ENCODE assay signal across 9 cellular contexts in genomic region chr10:114504769-114505579, GRCh38.
DNase-seq lines count a peak whose midpoint lies in the region; ATAC-seq, FAIRE-seq and TF ChIP-seq lines count a peak whose summit lies in the region.
"Had no signal": no experiment of that assay in that cellular context is flagged by ENCODE, and none has a peak within 500 bp of the region (broad histone marks: within the 10 kb centered on the region; RNA-seq: fewer than 3 reads in every experiment).

No MANE protein-coding gene starts in this region.

- H3K9me3 ChIP-seq in endothelial cell of umbilical vein (replicated peaks; ENCODE audit: control insufficient read depth, insufficient read depth, low read length) = no peaks in the 10 kb centered on the region
- no peaks in the 10 kb centered on the region for H3K9me3 ChIP-seq in small intestine (ENCODE audit: control insufficient read depth, low read depth)

- POLR2A ChIA-PET in endothelial cell of umbilical vein (lab: Charles Lee) = no interaction called here

- FAIRE-seq in endothelial cell of umbilical vein (lab: Jason Lieb, UNC) (peak; percentile 82), small intestine (lab: Jason Lieb, UNC) (no peak)

- DNase-seq in stimulated activated naive CD8-positive, alpha-beta T cell treated with anti-CD3 and anti-CD28 coated beads, Interleukin-15, Interleukin-2, amounts not matched to agents 100 U/mL and 50 U/mL, for 24 hours = no peak
- DNase-seq in stimulated activated naive CD8-positive, alpha-beta T cell treated with anti-CD3 and anti-CD28 coated beads, Interleukin-15, amount 100 ng/mL, for 72 hours = no peak
- DNase-seq in endothelial cell of umbilical vein (ENCODE audit: low read depth, low spot score) (peak; percentile 99), mucosa of gallbladder (ENCODE audit: low spot score) (peak; percentile 46), small intestine (no peak), SK-N-DZ (ENCODE audit: low spot score) (no peak), germinal center (ENCODE audit: low spot score) (no peak)
- DNase-seq: DND-41 had no signal

- CTCF ChIA-PET in endothelial cell of umbilical vein (lab: Charles Lee) = interaction anchor here (1.2 to 2.4 kb wide), 6 partner anchors 10 to 34 kb away, joined by 4 to 12 read pairs (median 6); no protein-coding TSS in a partner anchor

- no peak for TF ChIP-seq CTCF in endothelial cell of umbilical vein (IDR thresholded peaks at IDR 0.05; ENCODE audit: extremely low read depth in 1 of 2, insufficient read depth in 1 of 2, low read depth in 1 of 2, low read length in 2 of 2)

- TF ChIP-seq POLR2A in endothelial cell of umbilical vein (IDR thresholded peaks at IDR 0.05; ENCODE audit: low read depth, low read length) = no peak

- peak overlapping the region; percentile 71 for H3K4me2 ChIP-seq in endothelial cell of umbilical vein (ENCODE audit: insufficient read depth, low read length)

- H3K9me1 ChIP-seq in endothelial cell of umbilical vein (replicated peaks; ENCODE audit: control insufficient read depth, extremely low read depth, insufficient read depth, low read length) = no peaks in the 10 kb centered on the region

- peak overlapping the region; percentile 62 for H3K9ac ChIP-seq in endothelial cell of umbilical vein (replicated peaks; ENCODE audit: extremely low read depth, insufficient read depth, low read length)

- peaks cover 0 to 6% of the 10 kb centered on the region in 2 donors for H3K9me3 Mint-ChIP-seq in stimulated activated naive CD8-positive, alpha-beta T cell treated with anti-CD3 and anti-CD28 coated beads, Interleukin-15, amount 100 ng/mL, for 72 hours

- no peak overlapping the region for H2AFZ ChIP-seq in endothelial cell of umbilical vein (ENCODE audit: low read depth, low read length)

- H3K36me3 ChIP-seq in endothelial cell of umbilical vein (ENCODE audit: control insufficient read depth in 2 of 2, extremely low read depth in 1 of 2, insufficient read depth in 2 of 2, low read length in 2 of 2) = peaks cover 0 to 2% of the 10 kb centered on the region in 2 experiments
- H3K36me3 ChIP-seq in small intestine (ENCODE audit: control insufficient read depth in 2 of 2, insufficient read depth in 2 of 2, low read length in 2 of 2) = no peaks in the 10 kb centered on the region

- H3K4me3 ChIP-seq in endothelial cell of umbilical vein (replicated peaks in 1 of 3; ENCODE audit: insufficient read depth in 1 of 3, low read depth in 1 of 3, low read length in 3 of 3) (no peak overlapping the region), small intestine (ENCODE audit: low read depth in 1 of 2, low read length in 2 of 2) (no peak overlapping the region)

- H3K27me3 ChIP-seq in endothelial cell of umbilical vein (ENCODE audit: control insufficient read depth in 2 of 2, insufficient read depth in 2 of 2, low read length in 2 of 2) (no peaks in the 10 kb centered on the region), small intestine (ENCODE audit: control insufficient read depth in 2 of 2, insufficient read depth in 2 of 2, low read length in 2 of 2) (no peaks in the 10 kb centered on the region)

- ATAC-seq in stimulated activated naive CD8-positive, alpha-beta T cell treated with anti-CD3 and anti-CD28 coated beads, Interleukin-15, Interleukin-2, amounts not matched to agents 100 U/mL and 50 U/mL, for 24 hours = peak; percentile 9
- ATAC-seq in stimulated activated naive CD8-positive, alpha-beta T cell treated with anti-CD3 and anti-CD28 coated beads, Interleukin-15, amount 100 ng/mL, for 72 hours = no peak
- ATAC-seq in GM21528 (IDR thresholded peaks at IDR 0.05; ENCODE audit: low FRiP score, unreplicated experiment) = no peak

- WGBS in small intestine, 3 donors = 40 to 56% (median 47%) methylated on average over 3 of the region's 3 CpGs

- H3K4me3 Mint-ChIP-seq in stimulated activated naive CD8-positive, alpha-beta T cell treated with anti-CD3 and anti-CD28 coated beads, Interleukin-15, amount 100 ng/mL, for 72 hours = peak overlapping the region in 1 of 2 donors; percentile 13

- TSS peak; percentile 41 for BruUV-seq in endothelial cell of umbilical vein (replicated peaks; lab: Mats Ljungman, UMichigan)

- H3K79me2 ChIP-seq in endothelial cell of umbilical vein (ENCODE audit: control insufficient read depth, insufficient read depth, low read length) = no peaks in the 10 kb centered on the region

- peaks cover 48% of the 10 kb centered on the region for H3K4me1 ChIP-seq in endothelial cell of umbilical vein (ENCODE audit: control insufficient read depth, extremely low read depth, insufficient read depth, low read length)
- H3K4me1 ChIP-seq in small intestine (ENCODE audit: control insufficient read depth in 2 of 2, insufficient read depth in 1 of 2, low read depth in 1 of 2, low read length in 1 of 2) = peaks cover 8 to 19% of the 10 kb centered on the region in 2 donors

- H3K27ac ChIP-seq in endothelial cell of umbilical vein (ENCODE audit: insufficient read depth, low read depth, low read length) = peak overlapping the region; percentile 76
- H3K27ac ChIP-seq in small intestine (ENCODE audit: low read depth in 1 of 2, low read length in 1 of 2) = peak overlapping the region in 1 of 2 donors; percentile 27

- H3K27ac Mint-ChIP-seq in stimulated activated naive CD8-positive, alpha-beta T cell treated with anti-CD3 and anti-CD28 coated beads, Interleukin-15, amount 100 ng/mL, for 72 hours = peak overlapping the region in 1 of 2 donors; percentile 42

- H4K20me1 ChIP-seq in endothelial cell of umbilical vein (replicated peaks; ENCODE audit: control insufficient read depth, extremely low read depth, insufficient read depth, low read length) = no peaks in the 10 kb centered on the region

- intact Hi-C loops in endothelial cell of umbilical vein (cut with micrococcal nuclease) = loop anchor here (1.0 to 2.0 kb wide), 3 partner anchors 18 to 44 kb away; no protein-coding TSS in a partner anchor

- H3K4me1 Mint-ChIP-seq in stimulated activated naive CD8-positive, alpha-beta T cell treated with anti-CD3 and anti-CD28 coated beads, Interleukin-15, amount 100 ng/mL, for 72 hours = peaks cover 97% of the 10 kb centered on the region

- no peaks in the 10 kb centered on the region for H3K27me3 Mint-ChIP-seq in stimulated activated naive CD8-positive, alpha-beta T cell treated with anti-CD3 and anti-CD28 coated beads, Interleukin-15, amount 100 ng/mL, for 72 hours

- dilution Hi-C loops in endothelial cell of umbilical vein (cut with MboI; ENCODE audit: extremely low pct_ligation_motif_present, low sequenced_read_pairs) = no loop called here

TF ChIP-seq in endothelial cell of umbilical vein, 7 proteins besides CTCF, POLR2A, EP300 and RAD21:
- TF ChIP-seq, protein P1, sequence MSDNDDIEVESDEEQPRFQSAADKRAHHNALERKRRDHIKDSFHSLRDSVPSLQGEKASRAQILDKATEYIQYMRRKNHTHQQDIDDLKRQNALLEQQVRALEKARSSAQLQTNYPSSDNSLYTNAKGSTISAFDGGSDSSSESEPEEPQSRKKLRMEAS (IDR thresholded peaks at IDR 0.05; ENCODE audit: insufficient read depth, insufficient read length) = peak; percentile 17
- no peak for TF ChIP-seq GATA2 (IDR thresholded peaks at IDR 0.05; ENCODE audit: insufficient read depth, insufficient read length, low read depth, low read length)
- TF ChIP-seq POLR2AphosphoS5 (IDR thresholded peaks at IDR 0.05; ENCODE audit: insufficient read depth, low read depth, low read length) = peak; percentile 33
- TF ChIP-seq JUN (IDR thresholded peaks at IDR 0.05; ENCODE audit: borderline replicate concordance, insufficient read depth, insufficient read length, low read depth) = peak; percentile 82

Comparison
In these comparisons a context has a peak if more than half of its experiments do, and no peak if none do; other contexts are left out.
1. DNase-seq: peak in endothelial cell of umbilical vein (single experiment) and mucosa of gallbladder (single experiment); none in stimulated activated naive CD8-positive, alpha-beta T cell treated with anti-CD3 and anti-CD28 coated beads, Interleukin-15, Interleukin-2, amounts not matched to agents 100 U/mL and 50 U/mL, for 24 hours (single experiment), stimulated activated naive CD8-positive, alpha-beta T cell treated with anti-CD3 and anti-CD28 coated beads, Interleukin-15, amount 100 ng/mL, for 72 hours (0 of 2), small intestine (single experiment), SK-N-DZ (single experiment) and germinal center (single experiment).